In genomic region chr19:41505105-41505504, GRCh38 we compare ENCODE assay signal across 29 cellular contexts.
"Had no signal": no experiment of that assay in that cellular context is flagged by ENCODE, and none has a peak within 500 bp of the region (broad histone marks: within the 10 kb centered on the region; RNA-seq: fewer than 3 reads in every experiment).

No MANE protein-coding gene starts in this region.

- H3K27ac Mint-ChIP-seq: dendritic cell treated with granulocyte-macrophage colony-stimulating factor and Interleukin-4, amounts not matched to agents 40 ng/mL and 50 ng/mL, for 4 days; effector memory CD8-positive, alpha-beta T cell had no signal

- H3K27ac ChIP-seq: colonic mucosa, coronary artery, dorsolateral prefrontal cortex, epithelial cell of prostate, esophagus muscularis mucosa, esophagus squamous epithelium, foreskin keratinocyte, gastrocnemius medialis, gastroesophageal sphincter, heart left ventricle, heart right ventricle, hepatocyte had no signal

- H3K27me3 ChIP-seq: colonic mucosa, gastrocnemius medialis, hepatocyte had no signal

- ATAC-seq: effector memory CD8-positive, alpha-beta T cell; esophagus mucosa; foreskin keratinocyte; gastrocnemius medialis; gastroesophageal sphincter; heart left ventricle; heart right ventricle had no signal

- FAIRE-seq: colon, endometrium, endothelial cell of umbilical vein, frontal cortex had no signal

- H2AFZ ChIP-seq: hepatocyte had no signal

- H3K4me1 ChIP-seq: colonic mucosa, foreskin keratinocyte, gastrocnemius medialis, gastroesophageal sphincter had no signal

- H3K9me3 ChIP-seq: colonic mucosa, esophagus muscularis mucosa, esophagus squamous epithelium, gastrocnemius medialis, gastroesophageal sphincter had no signal

- H3K4me3 ChIP-seq: colonic mucosa, coronary artery, dorsolateral prefrontal cortex, esophagus muscularis mucosa, esophagus squamous epithelium, gastrocnemius medialis, gastroesophageal sphincter, heart left ventricle, heart right ventricle, hepatocyte had no signal

- H3K79me2 ChIP-seq: hepatocyte had no signal

- H3K9me3 Mint-ChIP-seq: effector memory CD8-positive, alpha-beta T cell had no signal

- H3K36me3 ChIP-seq: colonic mucosa, esophagus muscularis mucosa, esophagus squamous epithelium, gastrocnemius medialis, gastroesophageal sphincter, heart left ventricle, heart right ventricle had no signal

- DNase-seq: colonic mucosa; cortex of kidney; dermis blood vessel endothelial cell; dorsolateral prefrontal cortex; effector CD4-positive, alpha-beta T cell; effector CD8-positive, alpha-beta T cell; effector memory CD4-positive, alpha-beta T cell; effector memory CD8-positive, alpha-beta T cell; erythroblast; esophagus squamous epithelium; foreskin fibroblast; foreskin keratinocyte; foreskin melanocyte; gastrocnemius medialis; glutamatergic neuron; head of caudate nucleus; heart left ventricle; heart right ventricle had no signal

- H3K4me3 Mint-ChIP-seq: dendritic cell treated with granulocyte-macrophage colony-stimulating factor and Interleukin-4, amounts not matched to agents 40 ng/mL and 50 ng/mL, for 4 days; effector memory CD8-positive, alpha-beta T cell had no signal

- H3K4me2 ChIP-seq: hepatocyte had no signal
